37 cellular contexts compared by ENCODE assay signal in the genomic region with DNA sequence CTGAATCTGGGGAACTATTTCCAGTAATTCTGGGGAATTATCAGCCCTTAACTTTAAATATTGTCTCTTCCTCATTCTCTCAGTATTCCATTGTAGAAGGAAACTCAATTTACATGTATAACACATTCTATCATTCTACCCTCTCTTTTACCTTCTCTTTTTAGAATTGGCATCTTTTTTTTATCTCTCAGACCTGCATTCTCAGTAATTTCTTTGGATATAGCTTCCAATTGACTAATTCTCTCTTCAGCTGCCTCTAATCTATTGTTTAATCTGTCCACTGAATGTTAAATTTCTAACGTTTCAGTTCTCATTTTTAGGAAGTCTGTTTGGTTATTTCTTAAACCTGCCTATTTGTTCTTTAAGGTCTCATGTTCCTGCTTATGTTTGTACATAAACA. TPM values are rescaled to one million over a fixed set of nuclear protein-coding genes. Genes with fewer than 3 reads are reported as not detected.
"Had no signal": no experiment of that assay in that cellular context is flagged by ENCODE, and none has a peak within 500 bp of the region (broad histone marks: within the 10 kb centered on the region; RNA-seq: fewer than 3 reads in every experiment).

No MANE protein-coding gene starts in this region.

- ATAC-seq: activated CD8-positive, alpha-beta T cell treated with anti-CD3 and anti-CD28 coated beads for 36 hours; activated T-cell treated with anti-CD3 and anti-CD28 coated beads, Interleukin-2, amount 50 U/mL, for 4 hours; activated T-cell treated with anti-CD3 and anti-CD28 coated beads, Interleukin-2, amount 50 U/mL, for 72 hours; activated T-helper 17 cell treated with anti-CD3 and anti-CD28 coated beads, Interleukin-2, amount 50 U/mL, for 72 hours; body of pancreas had no signal

- H3K27me3 ChIP-seq: body of pancreas, brain microvascular endothelial cell, breast epithelium had no signal

- H3K4me1 ChIP-seq: breast epithelium had no signal

- H3K27me3 Mint-ChIP-seq: activated naive CD8-positive, alpha-beta T cell treated with anti-CD3 and anti-CD28 coated beads for 36 hours had no signal

- H3K27ac ChIP-seq: adrenal gland, body of pancreas, brain microvascular endothelial cell, breast epithelium, VCaP had no signal

- H3K4me3 ChIP-seq: adrenal gland, body of pancreas, breast epithelium had no signal

- H3K27ac Mint-ChIP-seq: activated B cell treated with CpG ODN at 0.5 μM for 24 hours; activated CD4-positive, alpha-beta memory T cell treated with anti-CD3 and anti-CD28 coated beads for 36 hours; activated CD4-positive, alpha-beta T cell treated with anti-CD3 and anti-CD28 coated beads, Interleukin-2, amount 10 ng/mL, durations not matched to agents 24 days and 14 days; activated CD8-positive, alpha-beta T cell treated with anti-CD3 and anti-CD28 coated beads for 36 hours; activated naive CD4-positive, alpha-beta T cell treated with anti-CD3 and anti-CD28 coated beads for 36 hours; activated naive CD8-positive, alpha-beta T cell treated with anti-CD3 and anti-CD28 coated beads for 36 hours; activated T-cell treated with anti-CD3 and anti-CD28 coated beads, Interleukin-2, amount 50 U/mL, for 72 hours; activated T-helper 1 cell treated with anti-CD3 and anti-CD28 coated beads, Interleukin-12 subunit alpha, Interleukin-12 subunit beta, Interleukin-2, Interleukin-4 antibody, amounts not matched to agents 30 ng/mL and 10 ng/mL and 1 ng/mL, durations not matched to agents 14 hours and 24 hours and 36 hours; activated T-helper 17 cell treated with anti-CD3 and anti-CD28 coated beads, Interleukin-2, amount 50 U/mL, for 72 hours; T-helper 1 cell treated with Interleukin-12 subunit alpha and Interleukin-12 subunit beta and Interleukin-4 antibody, amounts not matched to agents 30 μg/mL and 1 μg/mL, for 36 hours; T-helper 2 cell treated with Interferon-gamma antibody and Interleukin-4, amounts not matched to agents 5 μg/mL and 100 μg/mL, for 36 hours had no signal

- H3K4me3 Mint-ChIP-seq: activated B cell treated with CpG ODN at 0.5 μM for 24 hours; activated CD4-positive, alpha-beta memory T cell treated with anti-CD3 and anti-CD28 coated beads for 36 hours; activated CD4-positive, alpha-beta T cell treated with anti-CD3 and anti-CD28 coated beads, Interleukin-2, amount 10 ng/mL, durations not matched to agents 24 days and 14 days; activated CD8-positive, alpha-beta T cell treated with anti-CD3 and anti-CD28 coated beads for 36 hours; activated naive CD4-positive, alpha-beta T cell treated with anti-CD3 and anti-CD28 coated beads for 36 hours; activated naive CD8-positive, alpha-beta T cell treated with anti-CD3 and anti-CD28 coated beads for 36 hours; activated T-cell treated with anti-CD3 and anti-CD28 coated beads, Interleukin-2, amount 50 U/mL, for 4 hours; activated T-cell treated with anti-CD3 and anti-CD28 coated beads, Interleukin-2, amount 50 U/mL, for 72 hours; activated T-helper 1 cell treated with anti-CD3 and anti-CD28 coated beads, Interleukin-12 subunit alpha, Interleukin-12 subunit beta, Interleukin-2, Interleukin-4 antibody, amounts not matched to agents 30 ng/mL and 10 ng/mL and 1 ng/mL, durations not matched to agents 14 hours and 24 hours and 36 hours; activated T-helper 17 cell treated with anti-CD3 and anti-CD28 coated beads, Interleukin-2, amount 50 U/mL, for 72 hours; T-helper 1 cell treated with Interleukin-12 subunit alpha and Interleukin-12 subunit beta and Interleukin-4 antibody, amounts not matched to agents 30 μg/mL and 1 μg/mL, for 36 hours; T-helper 2 cell treated with Interferon-gamma antibody and Interleukin-4, amounts not matched to agents 5 μg/mL and 100 μg/mL, for 36 hours had no signal

- FAIRE-seq: astrocyte had no signal

- DNase-seq: activated B cell treated with CpG ODN at 0.5 μM for 24 hours; activated CD4-positive, alpha-beta memory T cell treated with anti-CD3 and anti-CD28 coated beads for 36 hours; activated CD4-positive, alpha-beta T cell treated with anti-CD3 and anti-CD28 coated beads for 4 hours; activated CD4-positive, alpha-beta T cell treated with anti-CD3 and anti-CD28 coated beads, Interleukin-2, amount 10 ng/mL, durations not matched to agents 24 days and 14 days; activated CD4-positive, alpha-beta T cell treated with anti-CD3 and anti-CD28 coated beads, Interleukin-2, amount 50 U/mL, for 1 hour; activated CD4-positive, alpha-beta T cell treated with anti-CD3 and anti-CD28 coated beads, Interleukin-2, amount 50 U/mL, for 4 hours; activated CD4-positive, CD25-positive, alpha-beta regulatory T cell treated with anti-CD3 and anti-CD28 coated beads, Interleukin-2, amount 50 U/mL, for 72 hours; activated CD8-positive, alpha-beta memory T cell treated with anti-CD3 and anti-CD28 coated beads, Interleukin-2, amount 50 U/mL, for 4 hours; activated CD8-positive, alpha-beta T cell treated with anti-CD3 and anti-CD28 coated beads for 36 hours; activated effector memory CD4-positive, alpha-beta T cell treated with anti-CD3 and anti-CD28 coated beads, Interleukin-2, amount 50 U/mL, for 16 hours; activated gamma-delta T cell treated with Interleukin-2 at 50 U/mL for 16 hours; activated naive CD4-positive, alpha-beta T cell; activated naive CD4-positive, alpha-beta T cell treated with anti-CD3 and anti-CD28 coated beads for 36 hours; activated naive CD4-positive, alpha-beta T cell treated with anti-CD3 and anti-CD28 coated beads, Interleukin-2, amount 50 U/mL, for 16 hours; activated naive CD8-positive, alpha-beta T cell treated with anti-CD3 and anti-CD28 coated beads for 36 hours; activated T-cell treated with anti-CD3 and anti-CD28 coated beads for 4 hours; activated T-cell treated with anti-CD3 and anti-CD28 coated beads, Interleukin-2, amount 50 U/mL, for 1 hour; activated T-cell treated with anti-CD3 and anti-CD28 coated beads, Interleukin-2, amount 50 U/mL, for 4 hours; activated T-cell treated with anti-CD3 and anti-CD28 coated beads, Interleukin-2, amount 50 U/mL, for 72 hours; adrenal gland; amniotic stem cell; aorta; body of pancreas; brain microvascular endothelial cell; central memory CD4-positive, alpha-beta T cell; T-helper 1 cell; T-helper 2 cell; T-helper 9 cell had no signal

- H3K9me3 ChIP-seq: body of pancreas had no signal

- H3K36me3 ChIP-seq: adrenal gland, brain microvascular endothelial cell, breast epithelium had no signal

RNA-seq across cellular contexts. Expression of a gene that starts 33.0 kb away (rescaled TPM):
- total RNA-seq: activated B cell treated with CpG ODN at 0.5 μM for 24 hours; activated CD4-positive, alpha-beta memory T cell treated with anti-CD3 and anti-CD28 coated beads for 36 hours; activated CD4-positive, alpha-beta T cell treated with anti-CD3 and anti-CD28 coated beads, Interleukin-2, amount 10 ng/mL, durations not matched to agents 24 days and 14 days; activated CD8-positive, alpha-beta memory T cell treated with anti-CD3 and anti-CD28 coated beads for 36 hours; activated CD8-positive, alpha-beta T cell treated with anti-CD3 and anti-CD28 coated beads for 36 hours; activated naive CD4-positive, alpha-beta T cell treated with anti-CD3 and anti-CD28 coated beads for 36 hours; activated T-cell treated with anti-CD3 and anti-CD28 coated beads, Interleukin-2, amount 50 U/mL, for 4 hours; activated T-helper 1 cell treated with anti-CD3 and anti-CD28 coated beads, Interleukin-12 subunit alpha, Interleukin-12 subunit beta, Interleukin-2, Interleukin-4 antibody, amounts not matched to agents 30 ng/mL and 10 ng/mL and 1 ng/mL, durations not matched to agents 14 hours and 24 hours and 36 hours; activated T-helper 17 cell treated with anti-CD3 and anti-CD28 coated beads, Interleukin-2, amount 50 U/mL, for 72 hours; aorta; body of pancreas; cardiac septum had no signal
